In the genomic region with DNA sequence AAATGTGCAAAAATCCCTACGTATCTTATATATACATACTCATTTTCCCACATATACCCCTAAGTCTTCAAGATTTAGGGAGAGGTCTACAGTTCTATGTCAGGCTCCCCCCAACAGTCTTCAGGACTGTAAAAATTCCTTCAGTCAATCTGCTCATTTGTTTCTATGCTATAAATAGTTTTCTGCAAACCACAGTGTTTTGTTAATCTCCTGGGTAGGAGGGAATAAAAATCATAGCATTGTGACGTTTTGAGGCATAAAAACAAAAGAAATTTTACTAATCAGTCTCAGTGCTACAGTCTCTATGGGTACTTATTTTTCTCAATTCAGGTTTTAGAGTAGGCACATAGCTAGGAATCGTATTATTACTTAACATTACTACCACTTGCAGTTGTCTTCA, we compare ENCODE assay signal across 25 cellular contexts.
"Had no signal": no experiment of that assay in that cellular context is flagged by ENCODE, and none has a peak within 500 bp of the region (broad histone marks: within the 10 kb centered on the region; RNA-seq: fewer than 3 reads in every experiment).

No MANE protein-coding gene starts in this region.

- H3K4me1 ChIP-seq: esophagus muscularis mucosa, foreskin keratinocyte, gastroesophageal sphincter, heart left ventricle, left lung, lower lobe of right lung had no signal

- H3K4me3 ChIP-seq: coronary artery, dorsolateral prefrontal cortex, esophagus muscularis mucosa, gastroesophageal sphincter, heart left ventricle, hepatocyte, left lung, lower lobe of right lung, mucosa of descending colon had no signal

- H3K27me3 Mint-ChIP-seq: naive B cell had no signal

- FAIRE-seq: colon, endothelial cell of umbilical vein, frontal cortex, kidney had no signal

- H3K4me3 Mint-ChIP-seq: immature natural killer cell, mesothelial cell of epicardium, naive B cell had no signal

- H3K9me3 Mint-ChIP-seq: mesothelial cell of epicardium had no signal

- H3K4me1 Mint-ChIP-seq: immature natural killer cell, naive B cell had no signal

- H3K79me2 ChIP-seq: hepatocyte had no signal

- H3K27me3 ChIP-seq: dorsolateral prefrontal cortex, esophagus muscularis mucosa, foreskin keratinocyte, gastroesophageal sphincter, heart left ventricle, hepatocyte, left lung had no signal

- H3K36me3 Mint-ChIP-seq: mesothelial cell of epicardium, naive B cell had no signal

- H3K9me3 ChIP-seq: esophagus muscularis mucosa, gastroesophageal sphincter, left lung, lower lobe of right lung had no signal

- H3K27ac ChIP-seq: coronary artery, dorsolateral prefrontal cortex, esophagus muscularis mucosa, foreskin keratinocyte, gastroesophageal sphincter, heart left ventricle, hepatocyte, left lung, lower lobe of right lung had no signal

- H3K27ac Mint-ChIP-seq: immature natural killer cell, mesothelial cell of epicardium, naive B cell had no signal

- H2AFZ ChIP-seq: hepatocyte had no signal

- H3K36me3 ChIP-seq: esophagus muscularis mucosa, gastroesophageal sphincter, heart left ventricle, left lung, lower lobe of right lung had no signal

- H3K4me2 ChIP-seq: hepatocyte had no signal

- DNase-seq: dermis blood vessel endothelial cell; dorsolateral prefrontal cortex; effector CD4-positive, alpha-beta T cell; effector memory CD4-positive, alpha-beta T cell; foreskin keratinocyte; heart left ventricle; hypothalamus; immature natural killer cell; islet precursor cell; kidney; left cardiac atrium; left lung; left ventricle myocardium superior; lower lobe of right lung; mesenchymal stem cell; mucosa of descending colon; naive B cell had no signal

- ATAC-seq: foreskin keratinocyte, gastroesophageal sphincter, heart left ventricle, left cardiac atrium, left lung, left ventricle myocardium superior, lower lobe of right lung, mucosa of descending colon had no signal
